Comparison of ENCODE assay signal across 26 cellular contexts in the genomic region with DNA sequence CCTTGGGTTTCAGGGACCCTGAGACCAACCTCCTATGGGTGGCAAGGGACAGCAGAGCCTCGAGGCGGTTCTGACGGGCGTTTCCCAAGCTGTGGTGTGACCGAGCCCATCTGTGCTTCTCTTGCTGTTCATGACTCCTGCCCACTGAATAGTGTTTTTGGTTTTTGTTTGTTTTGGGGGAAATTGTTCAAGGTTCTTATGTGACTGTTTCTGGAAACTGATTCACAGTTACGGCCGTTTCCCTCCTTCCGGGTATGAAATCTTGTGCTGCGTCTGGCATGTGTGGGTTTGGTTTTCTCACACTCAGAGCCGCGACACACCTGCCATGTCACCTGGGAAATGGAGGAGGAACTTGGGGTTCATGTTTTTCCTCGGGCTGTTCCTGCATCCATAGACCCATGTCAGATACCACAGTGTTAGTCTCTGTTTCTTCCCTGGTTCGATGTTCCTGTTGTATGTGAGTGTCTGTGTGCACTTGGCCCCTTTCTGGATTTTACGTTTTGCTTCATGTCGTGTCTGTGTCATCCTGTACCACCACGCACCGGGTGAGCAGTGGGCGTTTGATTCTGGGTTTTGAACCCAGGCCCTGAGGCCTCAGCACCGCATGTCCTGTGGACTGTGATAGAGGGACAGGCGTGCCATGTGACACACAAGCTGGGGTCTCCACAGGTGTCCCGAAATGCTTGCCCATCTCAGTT. TPM values are rescaled to one million over a fixed set of nuclear protein-coding genes. Genes with fewer than 3 reads are reported as not detected.
DNase-seq lines count a peak whose midpoint lies in the region; ATAC-seq and TF ChIP-seq lines count a peak whose summit lies in the region.
"Had no signal": no experiment of that assay in that cellular context is flagged by ENCODE, and none has a peak within 500 bp of the region (broad histone marks: within the 10 kb centered on the region; RNA-seq: fewer than 3 reads in every experiment).

No MANE protein-coding gene starts in this region.

- peak overlapping the region; percentile 85 for H3K27ac ChIP-seq in neutrophil

- no peak for ATAC-seq in activated naive CD4-positive, alpha-beta T cell treated with anti-CD3 and anti-CD28 coated beads, Interleukin-2, amount 50 U/mL, for 72 hours
- ATAC-seq: CD8-positive, alpha-beta T cell; GM12878; HCT116 had no signal

- no peak for TF ChIP-seq CTCF in neutrophil (IDR thresholded peaks at IDR 0.05)

- H3K4me3 Mint-ChIP-seq in activated T-helper 2 cell treated with anti-CD3 and anti-CD28 coated beads, Interferon-gamma antibody, Interleukin-2, Interleukin-4, amounts not matched to agents 10 μg/mL and 5 μg/mL and 100 μg/mL, durations not matched to agents 14 hours and 24 hours and 36 hours (ENCODE audit: low read depth), result no peak overlapping the region
- H3K4me3 Mint-ChIP-seq: CD8-positive, alpha-beta T cell had no signal

- H3K9me3 ChIP-seq in neutrophil, result no peaks in the 10 kb centered on the region
- H3K9me3 ChIP-seq: SK-N-SH had no signal

- DNase-seq in activated naive CD4-positive, alpha-beta T cell treated with anti-CD3 and anti-CD28 coated beads, Interleukin-2, amount 50 U/mL, for 72 hours (ENCODE audit: low spot score in 2 of 2), result no peak
- DNase-seq in activated naive CD4-positive, alpha-beta T cell (lab: John Stamatoyannopoulos, UW), result no peak
- DNase-seq in activated T-helper 2 cell treated with anti-CD3 and anti-CD28 coated beads, Interferon-gamma antibody, Interleukin-2, Interleukin-4, amounts not matched to agents 10 μg/mL and 5 μg/mL and 100 μg/mL, durations not matched to agents 14 hours and 24 hours and 36 hours (ENCODE audit: low spot score), result no peak
- DNase-seq in NCI-H2196 (lab: John Stamatoyannopoulos, UW; ENCODE audit: unreplicated experiment), result no peak
- no peak for DNase-seq in stimulated activated CD4-positive, alpha-beta T cell treated with anti-CD3 and anti-CD28 coated beads, Interleukin-2, amount 100 ng/mL, for 24 hours
- DNase-seq in activated CD8-positive, alpha-beta memory T cell treated with anti-CD3 and anti-CD28 coated beads for 24 hours, result no peak
- DNase-seq: CD8-positive, alpha-beta T cell; DMS 273 treated with DMSO at 0.1 percent for 48 hours; DMS79; EL; GDM1; Karpas-422; NCI-H1092; NCI-H1417 treated with DMSO at 0.1 percent for 48 hours; NCI-H1694 treated with DMSO at 0.1 percent for 48 hours; NCI-H2081; NCI-H2171; NCI-H345; NCI-H524; NCI-H748 treated with DMSO at 0.1 percent for 48 hours; SK-N-SH had no signal

- H3K27me3 ChIP-seq in neutrophil, result no peaks in the 10 kb centered on the region

- peaks cover 3% of the 10 kb centered on the region for H3K4me1 Mint-ChIP-seq in activated T-helper 2 cell treated with anti-CD3 and anti-CD28 coated beads, Interferon-gamma antibody, Interleukin-2, Interleukin-4, amounts not matched to agents 10 μg/mL and 5 μg/mL and 100 μg/mL, durations not matched to agents 14 hours and 24 hours and 36 hours (ENCODE audit: low read depth)

- H3K27ac Mint-ChIP-seq in activated naive CD4-positive, alpha-beta T cell treated with anti-CD3 and anti-CD28 coated beads, Interleukin-2, amount 50 U/mL, for 72 hours, result peak overlapping the region; percentile 45 to 73
- H3K27ac Mint-ChIP-seq in activated T-helper 2 cell treated with anti-CD3 and anti-CD28 coated beads, Interferon-gamma antibody, Interleukin-2, Interleukin-4, amounts not matched to agents 10 μg/mL and 5 μg/mL and 100 μg/mL, durations not matched to agents 14 hours and 24 hours and 36 hours, result peak overlapping the region; percentile 71
- H3K27ac Mint-ChIP-seq: CD8-positive, alpha-beta T cell had no signal

- peaks cover 12% of the 10 kb centered on the region for H3K36me3 ChIP-seq in neutrophil

- H3K4me3 ChIP-seq in neutrophil (ENCODE audit: low read depth in 1 of 2, low read length in 1 of 2), result no peak overlapping the region
- H3K4me3 ChIP-seq: GM12878 had no signal

- H3K9me3 Mint-ChIP-seq in activated naive CD4-positive, alpha-beta T cell treated with anti-CD3 and anti-CD28 coated beads, Interleukin-2, amount 50 U/mL, for 72 hours, result no peaks in the 10 kb centered on the region
- H3K9me3 Mint-ChIP-seq in activated T-helper 2 cell treated with anti-CD3 and anti-CD28 coated beads, Interferon-gamma antibody, Interleukin-2, Interleukin-4, amounts not matched to agents 10 μg/mL and 5 μg/mL and 100 μg/mL, durations not matched to agents 14 hours and 24 hours and 36 hours, result no peaks in the 10 kb centered on the region
- H3K9me3 Mint-ChIP-seq: CD8-positive, alpha-beta T cell had no signal

- H3K27me3 Mint-ChIP-seq in activated T-helper 2 cell treated with anti-CD3 and anti-CD28 coated beads, Interferon-gamma antibody, Interleukin-2, Interleukin-4, amounts not matched to agents 10 μg/mL and 5 μg/mL and 100 μg/mL, durations not matched to agents 14 hours and 24 hours and 36 hours (ENCODE audit: low read depth), result no peaks in the 10 kb centered on the region

- H3K36me3 Mint-ChIP-seq in activated naive CD4-positive, alpha-beta T cell treated with anti-CD3 and anti-CD28 coated beads, Interleukin-2, amount 50 U/mL, for 72 hours, result peaks cover 19 to 21% of the 10 kb centered on the region in 2 donors
- H3K36me3 Mint-ChIP-seq in activated T-helper 2 cell treated with anti-CD3 and anti-CD28 coated beads, Interferon-gamma antibody, Interleukin-2, Interleukin-4, amounts not matched to agents 10 μg/mL and 5 μg/mL and 100 μg/mL, durations not matched to agents 14 hours and 24 hours and 36 hours (ENCODE audit: low read depth), result peaks cover 58% of the 10 kb centered on the region

- peaks cover 67 to 75% of the 10 kb centered on the region in 2 experiments for H3K4me1 ChIP-seq in neutrophil (ENCODE audit: control insufficient read depth in 1 of 2, insufficient read depth in 1 of 2, low read depth in 1 of 2, low read length in 1 of 2)

- intact Hi-C loops in activated T-helper 2 cell treated with anti-CD3 and anti-CD28 coated beads, Interferon-gamma antibody, Interleukin-2, Interleukin-4, amounts not matched to agents 10 μg/mL and 5 μg/mL and 100 μg/mL, durations not matched to agents 14 hours and 24 hours and 36 hours (cut with micrococcal nuclease), result no loop called here

RNA-seq across cellular contexts. Expression of gene FBXW5, which starts 28.8 kb away (rescaled TPM):
- 100 to 1,000 TPM in 1 of 2 donors, 10 to 100 TPM in 1; 66.9 to 107 TPM for total RNA-seq in activated naive CD4-positive, alpha-beta T cell treated with anti-CD3 and anti-CD28 coated beads, Interleukin-2, amount 50 U/mL, for 72 hours
- total RNA-seq in activated T-helper 2 cell treated with anti-CD3 and anti-CD28 coated beads, Interferon-gamma antibody, Interleukin-2, Interleukin-4, amounts not matched to agents 10 μg/mL and 5 μg/mL and 100 μg/mL, durations not matched to agents 14 hours and 24 hours and 36 hours, result 94.4 and 95.9 TPM in 2 replicates

RNA-seq across cellular contexts. Expression of gene C8G, which starts 29.3 kb away (rescaled TPM):
- 1 to 10 TPM; 1.5 to 2.5 TPM for total RNA-seq in activated naive CD4-positive, alpha-beta T cell treated with anti-CD3 and anti-CD28 coated beads, Interleukin-2, amount 50 U/mL, for 72 hours
- 0.76 and 0.89 TPM in 2 replicates for total RNA-seq in activated T-helper 2 cell treated with anti-CD3 and anti-CD28 coated beads, Interferon-gamma antibody, Interleukin-2, Interleukin-4, amounts not matched to agents 10 μg/mL and 5 μg/mL and 100 μg/mL, durations not matched to agents 14 hours and 24 hours and 36 hours
- total RNA-seq: CD8-positive, alpha-beta T cell; H4 had no signal

RNA-seq across cellular contexts. Expression of gene TRAF2, which starts 29.5 kb away (rescaled TPM):
- total RNA-seq in activated naive CD4-positive, alpha-beta T cell treated with anti-CD3 and anti-CD28 coated beads, Interleukin-2, amount 50 U/mL, for 72 hours, result 10 to 100 TPM; 53.7 to 56.5 TPM
- total RNA-seq in activated T-helper 2 cell treated with anti-CD3 and anti-CD28 coated beads, Interferon-gamma antibody, Interleukin-2, Interleukin-4, amounts not matched to agents 10 μg/mL and 5 μg/mL and 100 μg/mL, durations not matched to agents 14 hours and 24 hours and 36 hours, result 59.5 and 60.4 TPM in 2 replicates

RNA-seq across cellular contexts. Expression of gene LCN12, which starts 36.3 kb away (rescaled TPM):
- total RNA-seq in activated naive CD4-positive, alpha-beta T cell treated with anti-CD3 and anti-CD28 coated beads, Interleukin-2, amount 50 U/mL, for 72 hours, result 1 to 10 TPM in 1 of 2 donors, under 1 TPM in 1; 0.64 to 2.0 TPM
- 2.0 and 2.1 TPM in 2 replicates for total RNA-seq in activated T-helper 2 cell treated with anti-CD3 and anti-CD28 coated beads, Interferon-gamma antibody, Interleukin-2, Interleukin-4, amounts not matched to agents 10 μg/mL and 5 μg/mL and 100 μg/mL, durations not matched to agents 14 hours and 24 hours and 36 hours
- total RNA-seq: A673, H4 had no signal

RNA-seq across cellular contexts. Expression of gene EDF1, which starts 49.7 kb away (rescaled TPM):
- total RNA-seq in activated naive CD4-positive, alpha-beta T cell treated with anti-CD3 and anti-CD28 coated beads, Interleukin-2, amount 50 U/mL, for 72 hours, result 100 to 1,000 TPM; 272 to 274 TPM
- total RNA-seq in activated T-helper 2 cell treated with anti-CD3 and anti-CD28 coated beads, Interferon-gamma antibody, Interleukin-2, Interleukin-4, amounts not matched to agents 10 μg/mL and 5 μg/mL and 100 μg/mL, durations not matched to agents 14 hours and 24 hours and 36 hours, result 381 and 410 TPM in 2 replicates
